Comparison of ENCODE assay signal across 28 cellular contexts in the genomic region with DNA sequence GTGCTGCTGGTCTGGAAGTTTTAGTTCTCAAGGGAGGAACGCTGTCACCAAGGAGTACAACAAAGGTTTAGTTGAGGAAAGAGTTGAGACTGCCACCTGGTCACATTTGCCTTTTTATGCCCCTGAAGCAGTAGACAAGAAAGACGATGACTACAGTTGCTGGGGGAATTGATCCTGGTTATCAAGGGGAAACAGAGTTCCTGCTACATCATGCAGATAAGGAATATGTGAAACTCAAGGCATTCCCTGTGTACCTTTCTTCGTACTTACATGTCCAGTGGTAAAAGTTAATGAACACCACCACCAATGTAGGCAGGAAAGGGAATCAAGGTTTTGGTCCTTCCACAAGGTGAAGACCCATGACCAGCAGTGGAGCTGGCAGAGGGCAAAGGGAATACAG.
"Had no signal": no experiment of that assay in that cellular context is flagged by ENCODE, and none has a peak within 500 bp of the region (broad histone marks: within the 10 kb centered on the region; RNA-seq: fewer than 3 reads in every experiment).

No MANE protein-coding gene starts in this region.

- H3K27ac Mint-ChIP-seq: mesothelial cell of epicardium; natural killer cell treated with Interleukin-12 subunit alpha and Interleukin-12 subunit beta and Interleukin-15 and Interleukin-18, amount 100 ng/mL, for 72 hours; neural progenitor cell; stimulated activated naive CD8-positive, alpha-beta T cell treated with anti-CD3 and anti-CD28 coated beads, Interleukin-15, amount 100 ng/mL, for 72 hours had no signal

- H3K4me1 Mint-ChIP-seq: neural progenitor cell; stimulated activated naive CD8-positive, alpha-beta T cell treated with anti-CD3 and anti-CD28 coated beads, Interleukin-15, amount 100 ng/mL, for 72 hours had no signal

- FAIRE-seq: kidney had no signal

- H3K36me3 ChIP-seq: esophagus muscularis mucosa, gastroesophageal sphincter, heart left ventricle, neural progenitor cell, prostate gland, right atrium auricular region, suprapubic skin, transverse colon, upper lobe of right lung, uterus had no signal

- H3K4me3 ChIP-seq: coronary artery, esophagus muscularis mucosa, gastroesophageal sphincter, heart left ventricle, hepatocyte, mucosa of descending colon, neural progenitor cell, prostate gland, right atrium auricular region, smooth muscle cell, suprapubic skin, transverse colon, upper lobe of right lung, uterus had no signal

- H3K27me3 ChIP-seq: esophagus muscularis mucosa, gastroesophageal sphincter, neural progenitor cell, right atrium auricular region, transverse colon, uterus had no signal

- H3K9me3 Mint-ChIP-seq: mesothelial cell of epicardium; naive B cell; natural killer cell treated with Interleukin-12 subunit alpha and Interleukin-12 subunit beta and Interleukin-15 and Interleukin-18, amount 100 ng/mL, for 72 hours; stimulated activated naive CD8-positive, alpha-beta T cell treated with anti-CD3 and anti-CD28 coated beads, Interleukin-15, amount 100 ng/mL, for 72 hours had no signal

- H3K36me3 Mint-ChIP-seq: mesothelial cell of epicardium; naive B cell; natural killer cell treated with Interleukin-12 subunit alpha and Interleukin-12 subunit beta and Interleukin-15 and Interleukin-18, amount 100 ng/mL, for 72 hours; neural progenitor cell had no signal

- DNase-seq: dermis blood vessel endothelial cell; foreskin keratinocyte; heart left ventricle; kidney; mesenchymal stem cell; mucosa of descending colon; naive B cell; nucleus accumbens; stimulated activated CD4-positive, alpha-beta T cell treated with anti-CD3 and anti-CD28 coated beads, Interleukin-12 subunit alpha, Interleukin-12 subunit beta, amount 100 ng/mL, for 4 hours; stimulated activated CD4-positive, alpha-beta T cell treated with anti-CD3 and anti-CD28 coated beads, Interleukin-1b, Interleukin-23, amount 100 ng/mL, for 48 hours; stimulated activated CD4-positive, alpha-beta T cell treated with anti-CD3 and anti-CD28 coated beads, Interleukin-4, amount 100 ng/mL, for 1 hour; stimulated activated CD8-positive, alpha-beta memory T cell treated with anti-CD3 and anti-CD28 coated beads, Interleukin-4, amount 100 ng/mL, for 48 hours; stimulated activated naive CD4-positive, alpha-beta T cell; stimulated activated naive CD8-positive, alpha-beta T cell treated with anti-CD3 and anti-CD28 coated beads, Interleukin-15, amount 100 ng/mL, for 72 hours; transverse colon; upper lobe of right lung; uterus had no signal

- H3K4me3 Mint-ChIP-seq: mesothelial cell of epicardium; naive B cell; natural killer cell treated with Interleukin-12 subunit alpha and Interleukin-12 subunit beta and Interleukin-15 and Interleukin-18, amount 100 ng/mL, for 72 hours; neural progenitor cell; stimulated activated naive CD8-positive, alpha-beta T cell treated with anti-CD3 and anti-CD28 coated beads, Interleukin-15, amount 100 ng/mL, for 72 hours had no signal
